1 cellular context compared by ENCODE assay signal in genomic region chr9:38108326-38108725, GRCh38.
TF ChIP-seq lines count a peak whose summit lies in the region.

No MANE protein-coding gene starts in this region.

TF ChIP-seq in GM23338, 12 proteins besides CTCF, POLR2A, EP300 and RAD21 (continued from another document):
- no peak for TF ChIP-seq REST (IDR thresholded peaks at IDR 0.05; ENCODE audit: unreplicated experiment)
- no peak for TF ChIP-seq STAT1 (IDR thresholded peaks at IDR 0.05; ENCODE audit: unreplicated experiment)
- TF ChIP-seq ZNF331 (CRISPR knock-in tag; IDR thresholded peaks at IDR 0.05; ENCODE audit: low read depth), result no peak
